In the genomic region with DNA sequence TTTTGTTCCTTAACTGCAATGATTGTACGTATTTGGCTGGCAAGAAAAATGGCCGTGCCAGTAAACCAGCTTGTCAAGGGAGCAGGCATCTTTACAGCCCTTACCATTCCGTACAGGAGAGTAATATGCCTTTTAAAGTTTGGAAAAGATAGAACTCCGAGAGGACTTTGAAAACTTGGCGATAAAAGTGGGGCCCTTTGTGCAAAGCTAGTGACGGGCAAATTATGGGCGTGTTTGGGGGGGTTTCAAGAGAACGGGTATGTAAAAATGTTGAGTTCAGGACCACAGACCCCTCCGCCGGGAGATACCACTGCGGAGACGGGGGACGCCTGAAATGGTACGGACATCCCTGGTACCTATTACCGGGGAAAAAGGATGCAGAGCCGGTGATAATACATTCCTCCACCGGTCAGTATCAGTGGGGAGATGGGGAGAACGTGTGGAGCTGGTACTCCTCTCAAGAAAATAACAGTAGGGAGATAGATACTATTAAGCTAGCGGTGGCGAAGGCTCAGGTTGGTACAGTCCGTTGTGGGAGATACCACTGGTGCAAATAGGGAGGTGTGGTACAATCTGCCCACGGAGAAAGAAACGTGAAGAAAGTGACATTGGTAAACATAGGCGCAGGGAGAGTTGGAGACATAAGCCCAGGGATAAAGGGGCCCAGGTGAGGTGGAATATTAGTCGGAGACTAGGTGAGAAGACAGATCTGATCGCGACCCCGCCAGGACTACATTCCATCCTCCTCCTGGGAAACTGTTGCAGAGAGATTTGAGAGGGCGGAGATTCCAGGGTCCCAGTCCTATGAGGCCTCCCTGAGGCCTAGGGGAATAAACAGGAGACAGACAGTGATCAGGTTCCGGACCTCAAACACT, we compare ENCODE assay signal across 1 cellular context.
TF ChIP-seq lines count a peak whose summit lies in the region.

No MANE protein-coding gene starts in this region.

TF ChIP-seq in H1, 55 proteins besides CTCF, POLR2A, EP300 and RAD21:
- TF ChIP-seq YY1 (IDR thresholded peaks at IDR 0.05; ENCODE audit: low read depth, low read length) (peak; percentile 97), PHF8 (conservative IDR thresholded peaks at IDR 0.05; ENCODE audit: low read depth, low read length) (0 out of 2 replicates have a peak, but pooled peaks have one; percentile 25), POLR2AphosphoS5 (IDR thresholded peaks at IDR 0.05; ENCODE audit: low read depth, low read length) (no peak), TBP (IDR thresholded peaks at IDR 0.05; ENCODE audit: low read depth, low read length) (0 out of 2 replicates have a peak, but pooled peaks have one; percentile 13), SP4 (IDR thresholded peaks at IDR 0.05; ENCODE audit: low read length) (no peak), TAF1 (IDR thresholded peaks at IDR 0.05; ENCODE audit: low read depth, low read length) (peak; percentile 51; the same call in 1 of the 2 replicates), JUN (IDR thresholded peaks at IDR 0.05; ENCODE audit: low read depth, low read length) (no peak), SP1 (IDR thresholded peaks at IDR 0.05; ENCODE audit: low read depth, low read length) (peak; percentile 8; the same call in 1 of the 2 replicates), CHD2 (IDR thresholded peaks at IDR 0.05; ENCODE audit: low read length) (no peak), RXRA (IDR thresholded peaks at IDR 0.05; ENCODE audit: insufficient read depth, low read depth, low read length) (no peak), ZNF274 (IDR thresholded peaks at IDR 0.05; ENCODE audit: borderline replicate concordance, extremely low read depth, low read length) (no peak), SIX5 (IDR thresholded peaks at IDR 0.05; ENCODE audit: low read depth, low read length) (peak; percentile 11; the same call in 1 of the 2 replicates), RFX5 (IDR thresholded peaks at IDR 0.05; ENCODE audit: borderline replicate concordance, low read depth, low read length) (no peak), CEBPB (IDR thresholded peaks at IDR 0.05; ENCODE audit: low read depth, low read length) (no peak), CREB1 (IDR thresholded peaks at IDR 0.05) (no peak), GABPA (IDR thresholded peaks at IDR 0.05; ENCODE audit: borderline replicate concordance, insufficient read depth, low read length) (no peak), HDAC2 (IDR thresholded peaks at IDR 0.05; ENCODE audit: borderline replicate concordance in 1 of 2, low read depth in 2 of 2, low read length in 2 of 2) (no peak), TCF12 (IDR thresholded peaks at IDR 0.05; ENCODE audit: low read depth, low read length) (no peak), TAF7 (optimal IDR thresholded peaks at IDR 0.05; ENCODE audit: borderline replicate concordance, low read depth, low read length) (no peak), KDM4A (IDR thresholded peaks at IDR 0.05; ENCODE audit: low read depth, low read length, severe bottlenecking) (peak; percentile 11), NANOG (IDR thresholded peaks at IDR 0.05; ENCODE audit: insufficient read depth, low read depth, low read length, poor library complexity, severe bottlenecking) (no peak), SRF (IDR thresholded peaks at IDR 0.05; ENCODE audit: low read depth, low read length) (no peak), MAFK (IDR thresholded peaks at IDR 0.05; ENCODE audit: low read depth, low read length) (no peak), CHD1 (IDR thresholded peaks at IDR 0.05; ENCODE audit: low read depth, low read length) (peak; percentile 85), KDM5A (IDR thresholded peaks at IDR 0.05; ENCODE audit: low read length) (no peak), SIN3A (conservative IDR thresholded peaks at IDR 0.05 in 1 of 2, IDR thresholded peaks at IDR 0.05 in 1 of 2; ENCODE audit: low read depth in 1 of 2, low read length in 2 of 2) (no peak), BRCA1 (IDR thresholded peaks at IDR 0.05; ENCODE audit: low read depth, low read length) (no peak), JUND (IDR thresholded peaks at IDR 0.05; ENCODE audit: low read length) (peak; percentile 89), EGR1 (IDR thresholded peaks at IDR 0.05; ENCODE audit: borderline replicate concordance, low read depth, low read length) (no peak), TEAD4 (IDR thresholded peaks at IDR 0.05; ENCODE audit: low read depth, low read length) (0 out of 2 replicates have a peak, but pooled peaks have one; percentile 25), CTBP2 (IDR thresholded peaks at IDR 0.05; ENCODE audit: borderline replicate concordance, insufficient read depth, insufficient read length, low read length) (no peak), SIRT6 (IDR thresholded peaks at IDR 0.05; ENCODE audit: low read length) (no peak)
- TF ChIP-seq, protein P1, sequence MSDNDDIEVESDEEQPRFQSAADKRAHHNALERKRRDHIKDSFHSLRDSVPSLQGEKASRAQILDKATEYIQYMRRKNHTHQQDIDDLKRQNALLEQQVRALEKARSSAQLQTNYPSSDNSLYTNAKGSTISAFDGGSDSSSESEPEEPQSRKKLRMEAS (IDR thresholded peaks at IDR 0.05), result no peak
- TF ChIP-seq, protein P2, sequence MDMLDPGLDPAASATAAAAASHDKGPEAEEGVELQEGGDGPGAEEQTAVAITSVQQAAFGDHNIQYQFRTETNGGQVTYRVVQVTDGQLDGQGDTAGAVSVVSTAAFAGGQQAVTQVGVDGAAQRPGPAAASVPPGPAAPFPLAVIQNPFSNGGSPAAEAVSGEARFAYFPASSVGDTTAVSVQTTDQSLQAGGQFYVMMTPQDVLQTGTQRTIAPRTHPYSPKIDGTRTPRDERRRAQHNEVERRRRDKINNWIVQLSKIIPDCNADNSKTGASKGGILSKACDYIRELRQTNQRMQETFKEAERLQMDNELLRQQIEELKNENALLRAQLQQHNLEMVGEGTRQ (IDR thresholded peaks at IDR 0.05; ENCODE audit: low read length), result no peak
- TF ChIP-seq, protein P3, sequence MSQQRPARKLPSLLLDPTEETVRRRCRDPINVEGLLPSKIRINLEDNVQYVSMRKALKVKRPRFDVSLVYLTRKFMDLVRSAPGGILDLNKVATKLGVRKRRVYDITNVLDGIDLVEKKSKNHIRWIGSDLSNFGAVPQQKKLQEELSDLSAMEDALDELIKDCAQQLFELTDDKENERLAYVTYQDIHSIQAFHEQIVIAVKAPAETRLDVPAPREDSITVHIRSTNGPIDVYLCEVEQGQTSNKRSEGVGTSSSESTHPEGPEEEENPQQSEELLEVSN (IDR thresholded peaks at IDR 0.05), result no peak
